In genomic region chr1:36387141-36387949, GRCh38 we compare ENCODE assay signal across 8 cellular contexts. TPM values are rescaled to one million over a fixed set of nuclear protein-coding genes. Genes with fewer than 3 reads are reported as not detected.
DNase-seq lines count a peak whose midpoint lies in the region; ATAC-seq and TF ChIP-seq lines count a peak whose summit lies in the region.

No MANE protein-coding gene starts in this region.

- H3K9me2 ChIP-seq in Loucy (replicated peaks; ENCODE audit: low read depth, low read length), result no peaks in the 10 kb centered on the region

- no peak for TF ChIP-seq CTCF in CD14-positive monocyte (IDR thresholded peaks at IDR 0.05)
- no peak for TF ChIP-seq CTCF in Loucy (conservative IDR thresholded peaks at IDR 0.05; ENCODE audit: low read length)

- H3K27ac Mint-ChIP-seq in CD14-positive monocyte, result peak overlapping the region; percentile 99 to 100 (median 100)

- peaks cover 0 to 1% (median 0%) of the 10 kb centered on the region in 7 donors for H3K9me3 Mint-ChIP-seq in CD14-positive monocyte

- H2AFZ ChIP-seq in Loucy (ENCODE audit: low read length), result 0 out of 2 replicates have a peak overlapping the region, but pooled peaks have one; percentile 50

- H3K4me1 ChIP-seq in Loucy (ENCODE audit: insufficient read depth, low read length, poor library complexity, severe bottlenecking), result peaks cover 26% of the 10 kb centered on the region
- peaks cover 17% of the 10 kb centered on the region for H3K4me1 ChIP-seq in iPS-20b (ENCODE audit: insufficient read depth, low read length)
- peaks cover 59% of the 10 kb centered on the region for H3K4me1 ChIP-seq in stomach smooth muscle (ENCODE audit: control insufficient read depth, insufficient read depth, low read length)

- H3K9me3 ChIP-seq in Loucy (ENCODE audit: insufficient read depth, low read depth, low read length), result no peaks in the 10 kb centered on the region
- no peaks in the 10 kb centered on the region for H3K9me3 ChIP-seq in iPS-20b (ENCODE audit: insufficient read depth, low read depth, low read length)
- H3K9me3 ChIP-seq in stomach smooth muscle (ENCODE audit: control insufficient read depth in 2 of 2, low read length in 2 of 2), result no peaks in the 10 kb centered on the region

- peaks cover 4% of the 10 kb centered on the region for H4K20me1 ChIP-seq in Loucy (ENCODE audit: insufficient read depth, low read length, poor library complexity, severe bottlenecking)

- H3K4me1 Mint-ChIP-seq in CD14-positive monocyte, result peaks cover 73% of the 10 kb centered on the region

- intact Hi-C loops in CD14-positive monocyte (cut with micrococcal nuclease), result no loop called here

- H3K4me2 ChIP-seq in Loucy (ENCODE audit: low read depth, low read length, poor library complexity, severe bottlenecking), result peak overlapping the region; percentile 97

- peaks cover 37 to 44% of the 10 kb centered on the region in 2 donors for H3K36me3 Mint-ChIP-seq in CD14-positive monocyte

- H3F3A ChIP-seq in Loucy (ENCODE audit: low read depth), result peaks cover 3% of the 10 kb centered on the region; the same call in 1 of the 2 replicates

- peaks cover 30% of the 10 kb centered on the region for H3K79me2 ChIP-seq in Loucy (ENCODE audit: insufficient read depth, low read length)

- TF ChIP-seq POLR2A in GM18505 (IDR thresholded peaks at IDR 0.05; ENCODE audit: borderline replicate concordance, extremely low read depth, insufficient read depth, insufficient read length), result no peak

- peak; percentile 71 for DNase-seq in CD14-positive monocyte (ENCODE audit: low spot score)
- DNase-seq in amniotic stem cell (lab: John Stamatoyannopoulos, UW), result peak; percentile 47
- DNase-seq in NCI-H1436 treated with DMSO at 0.1 percent for 48 hours (lab: John Stamatoyannopoulos, UW), result no peak
- DNase-seq in activated CD4-positive, alpha-beta T cell treated with anti-CD3 and anti-CD28 coated beads for 4 hours, result no peak

- ATAC-seq in GM18505 (IDR thresholded peaks at IDR 0.05; ENCODE audit: unreplicated experiment), result no peak

- H3K4me3 Mint-ChIP-seq in CD14-positive monocyte, result peak overlapping the region; percentile 83 to 97

- peaks cover 0 to 4% (median 0%) of the 10 kb centered on the region in 3 donors for H3K27me3 Mint-ChIP-seq in CD14-positive monocyte (ENCODE audit: low read depth in 3 of 3)

- H3K36me3 ChIP-seq in Loucy (ENCODE audit: insufficient read depth, low read length), result no peaks in the 10 kb centered on the region; the same call in 1 of the 2 replicates
- peaks cover 21% of the 10 kb centered on the region for H3K36me3 ChIP-seq in iPS-20b (ENCODE audit: insufficient read depth, low read depth, low read length)
- H3K36me3 ChIP-seq in stomach smooth muscle (ENCODE audit: control insufficient read depth in 2 of 2, insufficient read depth in 2 of 2, low read length in 2 of 2), result peaks cover 14 to 19% of the 10 kb centered on the region in 2 donors

- no peaks in the 10 kb centered on the region for H3K27me3 ChIP-seq in Loucy (ENCODE audit: insufficient read depth, low read length, poor library complexity, severe bottlenecking)
- H3K27me3 ChIP-seq in iPS-20b (ENCODE audit: insufficient read depth, low read length), result no peaks in the 10 kb centered on the region
- no peaks in the 10 kb centered on the region for H3K27me3 ChIP-seq in stomach smooth muscle (ENCODE audit: control insufficient read depth in 1 of 2, insufficient read depth in 2 of 2, low read length in 2 of 2)

- H3K27ac ChIP-seq in iPS-20b (ENCODE audit: low read length), result peak overlapping the region; percentile 91
- peak overlapping the region; percentile 99 for H3K27ac ChIP-seq in stomach smooth muscle (ENCODE audit: low read length)

- peak overlapping the region; percentile 66 for H3K9ac ChIP-seq in Loucy (ENCODE audit: low read depth, low read length, poor library complexity, severe bottlenecking)
- peak overlapping the region; percentile 97 for H3K9ac ChIP-seq in iPS-20b (ENCODE audit: low read depth, low read length)
- H3K9ac ChIP-seq in stomach smooth muscle (ENCODE audit: low read length in 2 of 2), result peak overlapping the region; percentile 97 to 99

- H3K4me3 ChIP-seq in Loucy (ENCODE audit: low read length, poor library complexity, severe bottlenecking) (peak overlapping the region; percentile 87), iPS-20b (ENCODE audit: low read length) (peak overlapping the region; percentile 84; the same call in 1 of the 2 replicates), stomach smooth muscle (ENCODE audit: low read length in 2 of 2) (peak overlapping the region; percentile 23 to 82)

RNA-seq across cellular contexts. Expression of gene STK40, which starts 1.6 kb away (rescaled TPM):
- 10 to 100 TPM; 40.2 to 65.9 TPM for polyA plus RNA-seq in CD14-positive monocyte

RNA-seq across cellular contexts. Expression of gene LSM10, which starts 10.4 kb away (rescaled TPM):
- polyA plus RNA-seq in CD14-positive monocyte, result 100 to 1,000 TPM; 224 to 234 TPM

Comparison
In these comparisons a context has a peak if more than half of its experiments do, and no peak if none do; other contexts are left out.
1. DNase-seq: peak in CD14-positive monocyte (single experiment) and amniotic stem cell (single experiment); none in NCI-H1436 treated with DMSO at 0.1 percent for 48 hours (single experiment) and activated CD4-positive, alpha-beta T cell treated with anti-CD3 and anti-CD28 coated beads for 4 hours (0 of 2).
2. Peak in every context shown above with its lines, with median percentiles within 50 percentile points of each other: H3K4me3 ChIP-seq and H3K9ac ChIP-seq.